In genomic region chr14:51328942-51329350, GRCh38 we compare ENCODE assay signal across 2 cellular contexts.
TF ChIP-seq lines count a peak whose summit lies in the region.

No MANE protein-coding gene starts in this region.

TF ChIP-seq in SK-N-SH, 30 proteins besides CTCF, POLR2A, EP300 and RAD21 (continued from another document):
- no peak for TF ChIP-seq NFIC (IDR thresholded peaks at IDR 0.05; ENCODE audit: borderline replicate concordance)
- TF ChIP-seq, protein P1, sequence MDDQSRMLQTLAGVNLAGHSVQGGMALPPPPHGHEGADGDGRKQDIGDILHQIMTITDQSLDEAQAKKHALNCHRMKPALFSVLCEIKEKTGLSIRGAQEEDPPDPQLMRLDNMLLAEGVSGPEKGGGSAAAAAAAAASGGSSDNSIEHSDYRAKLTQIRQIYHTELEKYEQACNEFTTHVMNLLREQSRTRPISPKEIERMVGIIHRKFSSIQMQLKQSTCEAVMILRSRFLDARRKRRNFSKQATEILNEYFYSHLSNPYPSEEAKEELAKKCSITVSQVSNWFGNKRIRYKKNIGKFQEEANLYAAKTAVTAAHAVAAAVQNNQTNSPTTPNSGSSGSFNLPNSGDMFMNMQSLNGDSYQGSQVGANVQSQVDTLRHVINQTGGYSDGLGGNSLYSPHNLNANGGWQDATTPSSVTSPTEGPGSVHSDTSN (IDR thresholded peaks at IDR 0.05): no peak
- TF ChIP-seq TCF12 (IDR thresholded peaks at IDR 0.05): no peak

TF ChIP-seq in SK-N-SH treated with all-trans-retinoic acid at 6 μM for 48 hours, 23 proteins besides CTCF, POLR2A, EP300 and RAD21 (continued from another document):
- TF ChIP-seq CREB5 (CRISPR knock-in tag; IDR thresholded peaks at IDR 0.05; ENCODE audit: low read depth): no peak
- no peak for TF ChIP-seq PPARA (CRISPR knock-in tag; IDR thresholded peaks at IDR 0.05; ENCODE audit: borderline replicate concordance)
- no peak for TF ChIP-seq PATZ1 (CRISPR knock-in tag; IDR thresholded peaks at IDR 0.05; ENCODE audit: borderline replicate concordance)
